Comparison of ENCODE assay signal across 11 cellular contexts in the genomic region with DNA sequence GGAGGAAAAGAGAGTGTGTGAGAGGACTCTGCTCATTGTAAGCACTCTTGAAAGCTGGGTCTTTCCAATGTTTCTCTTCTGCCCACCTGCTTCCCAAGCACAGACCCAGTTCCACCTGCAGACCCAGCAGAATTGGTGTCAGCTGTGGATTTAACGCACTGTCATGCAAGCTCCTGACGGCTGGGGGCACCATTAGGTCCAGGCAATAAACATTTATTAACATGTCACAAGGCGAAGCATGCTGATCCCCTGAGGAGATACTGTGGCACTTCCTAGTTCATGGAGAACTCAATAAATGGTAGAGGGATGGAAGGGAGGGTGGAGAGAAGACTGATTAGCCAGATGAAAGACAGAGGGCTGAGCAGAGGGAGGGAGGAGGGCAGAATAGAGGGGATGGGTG.
DNase-seq lines count a peak whose midpoint lies in the region; ATAC-seq and TF ChIP-seq lines count a peak whose summit lies in the region.
"Had no signal": no experiment of that assay in that cellular context is flagged by ENCODE, and none has a peak within 500 bp of the region (broad histone marks: within the 10 kb centered on the region; RNA-seq: fewer than 3 reads in every experiment).

No MANE protein-coding gene starts in this region.

- no peak overlapping the region for H3K4me2 ChIP-seq in mammary epithelial cell (ENCODE audit: insufficient read depth, low read depth, low read length)

- dilution Hi-C loops in mammary epithelial cell (cut with HindIII; ENCODE audit: low sequenced_read_pairs): no loop called here

- H3K9me3 ChIP-seq in mammary epithelial cell (replicated peaks; ENCODE audit: insufficient read depth, low read length) (no peaks in the 10 kb centered on the region), left lung (no peaks in the 10 kb centered on the region)
- H3K9me3 ChIP-seq: thoracic aorta had no signal

- CTCF ChIA-PET in mammary epithelial cell (lab: Charles Lee; ENCODE audit: low non-redundant PET): interaction anchor here (0.6 to 0.7 kb wide), 3 partner anchors 66 to 117 kb away, joined by 3 to 5 read pairs (median 4); no protein-coding TSS in a partner anchor

- H3K9ac ChIP-seq in mammary epithelial cell (ENCODE audit: insufficient read depth, low read length): no peak overlapping the region

- DNase-seq in SK-N-DZ (ENCODE audit: low spot score) (peak; percentile 81), epithelial cell of esophagus (ENCODE audit: low read depth) (peak; percentile 10), mammary epithelial cell (no peak), KG1 (lab: John Stamatoyannopoulos, UW) (no peak), COR-L47 (lab: John Stamatoyannopoulos, UW) (no peak), left lung (no peak)
- DNase-seq: DMS79, NCI-H2227 treated with DMSO at 0.1 percent for 48 hours had no signal

- H3K79me2 ChIP-seq in mammary epithelial cell (ENCODE audit: insufficient read depth, low read length): no peaks in the 10 kb centered on the region

- no peak overlapping the region for H2AFZ ChIP-seq in mammary epithelial cell (ENCODE audit: low read depth, low read length)

- no peak for ATAC-seq in left lung

- in situ Hi-C loops in mammary epithelial cell (cut with MboI; ENCODE audit: low sequenced_read_pairs in 2 of 2): no loop called here

- H3K4me3 ChIP-seq in epithelial cell of esophagus (ENCODE audit: low read length) (no peak overlapping the region), mammary epithelial cell (replicated peaks in 1 of 3; ENCODE audit: insufficient read depth in 1 of 3, low read depth in 2 of 3, low read length in 3 of 3) (no peak overlapping the region), left lung (no peak overlapping the region)
- H3K4me3 ChIP-seq: thoracic aorta had no signal

- intact Hi-C loops in mammary epithelial cell (cut with micrococcal nuclease) (no loop called here), left lung (cut with DNase I) (no loop called here)

- H3K36me3 ChIP-seq in mammary epithelial cell (ENCODE audit: insufficient read depth, low read length) (no peaks in the 10 kb centered on the region), left lung (no peaks in the 10 kb centered on the region)
- H3K36me3 ChIP-seq: thoracic aorta had no signal

- H3K27me3 ChIP-seq in mammary epithelial cell (ENCODE audit: insufficient read depth, low read length) (peaks cover 2% of the 10 kb centered on the region), left lung (no peaks in the 10 kb centered on the region)

- BruUV-seq in mammary epithelial cell (replicated peaks; lab: Mats Ljungman, UMichigan): no TSS peak

- H3K27ac ChIP-seq in 22Rv1: no peak overlapping the region
- H3K27ac ChIP-seq in mammary epithelial cell (ENCODE audit: insufficient read depth, low read depth, low read length): no peak overlapping the region
- no peak overlapping the region for H3K27ac ChIP-seq in left lung
- H3K27ac ChIP-seq: thoracic aorta had no signal

- TF ChIP-seq CTCF in 22Rv1 (IDR thresholded peaks at IDR 0.05) (peak; percentile 56), GM12873 (IDR thresholded peaks at IDR 0.05; ENCODE audit: insufficient read depth, low read depth, low read length, missing control alignments) (peak; percentile 49), epithelial cell of esophagus (IDR thresholded peaks at IDR 0.05; ENCODE audit: insufficient read depth, low read depth, low read length, missing control alignments) (no peak), mammary epithelial cell (conservative IDR thresholded peaks at IDR 0.05 in 1 of 2, IDR thresholded peaks at IDR 0.05 in 1 of 2; ENCODE audit: extremely low read depth in 1 of 2, insufficient read depth in 1 of 2, low read depth in 1 of 2, low read length in 2 of 2) (no peak), left lung (IDR thresholded peaks at IDR 0.05) (no peak)

- H3K4me1 ChIP-seq in mammary epithelial cell (ENCODE audit: insufficient read depth, low read length) (no peaks in the 10 kb centered on the region), left lung (no peaks in the 10 kb centered on the region)

- no peaks in the 10 kb centered on the region for H4K20me1 ChIP-seq in mammary epithelial cell (ENCODE audit: insufficient read depth, low read length)

- 74% methylated on average over 3 of the region's 3 CpGs for WGBS in mammary epithelial cell (ENCODE audit: low coverage, missing lambda C conversion rate)

Comparison
In these comparisons a context has a peak if more than half of its experiments do, and no peak if none do; other contexts are left out.
1. CTCF ChIP-seq: peak in 22Rv1 (single experiment) and GM12873 (single experiment); none in epithelial cell of esophagus (single experiment), mammary epithelial cell (0 of 2) and left lung (0 of 2).
2. DNase-seq: peak in SK-N-DZ (single experiment) and epithelial cell of esophagus (single experiment); none in mammary epithelial cell (single experiment), KG1 (single experiment), COR-L47 (single experiment) and left lung (0 of 2).